ENCODE assay signal across 19 cellular contexts in genomic region chr10:593421-593820, GRCh38.
DNase-seq lines count a peak whose midpoint lies in the region; ATAC-seq and TF ChIP-seq lines count a peak whose summit lies in the region.
"Had no signal": no experiment of that assay in that cellular context is flagged by ENCODE, and none has a peak within 500 bp of the region (broad histone marks: within the 10 kb centered on the region; RNA-seq: fewer than 3 reads in every experiment).

No MANE protein-coding gene starts in this region.

- no CpG with 5 or more reads among the region's 15 CpGs for WGBS in neuronal stem cell (ENCODE audit: extremely low coverage in 2 of 2, insufficient read length in 2 of 2, insufficient replicate concordance in 1 of 2), 2 donors

- no peak overlapping the region for H2BK15ac ChIP-seq in neuronal stem cell (ENCODE audit: low read length)

- H2BK120ac ChIP-seq in neuronal stem cell (ENCODE audit: low read depth, low read length), result no peak overlapping the region

- peak; percentile 5 to 8 for ATAC-seq in left cardiac atrium
- no peak for ATAC-seq in left ventricle myocardium superior
- ATAC-seq in thoracic aorta (ENCODE audit: insufficient number of reproducible peaks, low FRiP score, low read depth), result no peak
- no peak for ATAC-seq in SK-N-SH treated with all-trans-retinoic acid at 6 μM for 48 hours
- ATAC-seq in HG02973 (IDR thresholded peaks at IDR 0.05; ENCODE audit: unreplicated experiment), result no peak
- ATAC-seq: CD8-positive, alpha-beta T cell; Panc1 had no signal

- H3K14ac ChIP-seq in neuronal stem cell (ENCODE audit: low read length), result no peak overlapping the region

- H3K18ac ChIP-seq in neuronal stem cell (ENCODE audit: low read length), result peak overlapping the region; percentile 40

- H3K23ac ChIP-seq in neuronal stem cell (ENCODE audit: low read depth, low read length, poor library complexity), result no peak overlapping the region

- H3K4me2 ChIP-seq in neuronal stem cell (ENCODE audit: insufficient read depth, low read length, poor library complexity, severe bottlenecking), result no peak overlapping the region
- H3K4me2 ChIP-seq: BLaER1 had no signal

- no peak overlapping the region for H2BK5ac ChIP-seq in neuronal stem cell (ENCODE audit: low read length)

- H3K9me3 ChIP-seq in neuronal stem cell (replicated peaks in 1 of 2; ENCODE audit: control insufficient read depth in 2 of 2, insufficient read depth in 1 of 2, low read depth in 1 of 2, low read length in 2 of 2) (no peaks in the 10 kb centered on the region), thoracic aorta (no peaks in the 10 kb centered on the region)
- H3K9me3 ChIP-seq: BLaER1 had no signal

- H2AK5ac ChIP-seq in neuronal stem cell (ENCODE audit: low read depth, low read length), result no peak overlapping the region

- no peak overlapping the region for H3K9ac ChIP-seq in neuronal stem cell (ENCODE audit: low read depth, low read length, poor library complexity)
- H3K9ac ChIP-seq: BLaER1, GM23248 had no signal

- no peak overlapping the region for H2AFZ ChIP-seq in neuronal stem cell (ENCODE audit: low read length)
- H2AFZ ChIP-seq: GM23248 had no signal

- intact Hi-C loops in left cardiac atrium (cut with DNase I) (no loop called here), left ventricle myocardium superior (cut with micrococcal nuclease) (no loop called here)

- H3K4me1 ChIP-seq in neuronal stem cell (ENCODE audit: control insufficient read depth in 2 of 2, insufficient read depth in 1 of 2, low read depth in 1 of 2, low read length in 2 of 2) (peaks cover 9 to 13% of the 10 kb centered on the region in 2 donors), thoracic aorta (ENCODE audit: control insufficient read depth in 1 of 2, low read depth in 2 of 2) (peaks cover 5 to 37% of the 10 kb centered on the region in 2 donors)

- no peak overlapping the region for H3K4ac ChIP-seq in neuronal stem cell (ENCODE audit: low read length)

- no peak overlapping the region for H3K27ac ChIP-seq in neuronal stem cell (replicated peaks; ENCODE audit: low read length)
- H3K27ac ChIP-seq in thoracic aorta, result peak overlapping the region; percentile 39 to 63
- H3K27ac ChIP-seq: BLaER1, GM23248 had no signal

- no peak overlapping the region for H4K91ac ChIP-seq in neuronal stem cell (ENCODE audit: low read depth, low read length, poor library complexity)

- H3K27me3 ChIP-seq in neuronal stem cell (ENCODE audit: control insufficient read depth in 3 of 3, insufficient read depth in 3 of 3, low read depth in 1 of 3, low read length in 3 of 3), result no peaks in the 10 kb centered on the region
- no peaks in the 10 kb centered on the region for H3K27me3 ChIP-seq in thoracic aorta (replicated peaks; ENCODE audit: insufficient read depth)
- H3K27me3 ChIP-seq: BLaER1 had no signal

- H3K36me3 ChIP-seq in neuronal stem cell (replicated peaks in 1 of 2; ENCODE audit: control insufficient read depth in 2 of 2, insufficient read depth in 2 of 2, low read length in 2 of 2) (no peaks in the 10 kb centered on the region), thoracic aorta (no peaks in the 10 kb centered on the region)

- TF ChIP-seq CTCF in fibroblast of pulmonary artery (IDR thresholded peaks at IDR 0.05; ENCODE audit: low read length, missing control alignments), result no peak
- TF ChIP-seq CTCF in thoracic aorta (IDR thresholded peaks at IDR 0.05), result no peak

- H3K79me1 ChIP-seq in neuronal stem cell (ENCODE audit: low read depth, low read length), result peaks cover 22% of the 10 kb centered on the region

- H4K8ac ChIP-seq in neuronal stem cell (ENCODE audit: low read depth, low read length), result no peak overlapping the region

- H3K4me3 ChIP-seq in fibroblast of pulmonary artery (replicated peaks; ENCODE audit: low read depth, low read length) (peak overlapping the region; percentile 21), neuronal stem cell (ENCODE audit: low read length in 2 of 2) (no peak overlapping the region), thoracic aorta (peak overlapping the region; percentile 9)
- H3K4me3 ChIP-seq: BLaER1, GM23248 had no signal

- no peak overlapping the region for H2BK12ac ChIP-seq in neuronal stem cell (ENCODE audit: low read length)

- DNase-seq in left cardiac atrium (no peak), left ventricle myocardium superior (no peak), fibroblast of pulmonary artery (ENCODE audit: low read depth) (no peak), neuronal stem cell (ENCODE audit: low spot score) (no peak), thoracic aorta (ENCODE audit: low spot score) (no peak), NCI-H187 (lab: John Stamatoyannopoulos, UW) (no peak)
- DNase-seq: 8988T; CD8-positive, alpha-beta T cell; DND-41; GM23248; HCEC 1CT; KG1; NCI-H1436; NCI-H2081 treated with DMSO at 0.1 percent for 48 hours; NCI-H510A treated with DMSO at 0.1 percent for 48 hours had no signal

TF ChIP-seq in SK-N-SH treated with all-trans-retinoic acid at 6 μM for 48 hours, 23 proteins besides CTCF, POLR2A, EP300 and RAD21:
- no peak for TF ChIP-seq SNAI2 (CRISPR knock-in tag; IDR thresholded peaks at IDR 0.05)

Comparison
In these comparisons a context has a peak if more than half of its experiments do, and no peak if none do; other contexts are left out.
1. ATAC-seq: peak in left cardiac atrium (2 of 2); none in left ventricle myocardium superior (single experiment), thoracic aorta (single experiment), SK-N-SH treated with all-trans-retinoic acid at 6 μM for 48 hours (single experiment) and HG02973 (single experiment).
2. H3K4me3 ChIP-seq: peak in fibroblast of pulmonary artery (single experiment) and thoracic aorta (single experiment); none in neuronal stem cell (0 of 2).